ENCODE assay signal across 2 cellular contexts in the genomic region with DNA sequence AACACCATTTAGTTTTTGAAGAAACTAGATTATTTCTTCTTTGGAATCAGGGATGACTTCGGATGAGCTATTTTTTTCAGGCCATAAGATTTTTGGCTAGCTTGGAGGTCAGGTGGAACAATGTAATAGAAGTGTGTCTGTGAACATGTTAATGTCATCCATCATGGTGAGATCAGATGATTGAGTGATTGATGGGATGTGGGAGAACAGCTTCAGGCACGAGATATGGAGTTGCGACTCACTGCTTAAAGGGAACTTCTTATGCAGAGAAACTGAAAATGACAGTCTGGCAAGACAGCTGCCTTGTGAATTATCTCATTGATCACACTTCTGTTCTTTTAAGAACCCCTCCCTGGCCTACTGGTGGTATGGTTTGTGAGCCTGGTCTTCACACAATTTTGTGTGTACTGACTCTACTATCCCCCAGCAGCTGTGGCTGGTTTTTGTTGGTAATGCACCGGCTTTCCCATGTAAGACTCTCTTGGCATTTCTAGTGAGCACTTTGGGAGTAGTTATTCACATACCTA.
A peak's percentile ranks its signal among the peaks of the same experiment; 100 is the strongest.
TF ChIP-seq lines count a peak whose summit lies in the region.

No MANE protein-coding gene starts in this region.

TF ChIP-seq in GM23338, 12 proteins besides CTCF, POLR2A, EP300 and RAD21 (continued from another document):
- TF ChIP-seq JUNB (IDR thresholded peaks at IDR 0.05; ENCODE audit: unreplicated experiment) (no peak), ZNF114 (CRISPR knock-in tag; IDR thresholded peaks at IDR 0.05) (no peak), POLR2AphosphoS5 (IDR thresholded peaks at IDR 0.05; ENCODE audit: low read depth) (no peak), NANOG (IDR thresholded peaks at IDR 0.05; ENCODE audit: borderline replicate concordance) (no peak), STAT1 (IDR thresholded peaks at IDR 0.05; ENCODE audit: unreplicated experiment) (no peak)
- TF ChIP-seq, protein P1, sequence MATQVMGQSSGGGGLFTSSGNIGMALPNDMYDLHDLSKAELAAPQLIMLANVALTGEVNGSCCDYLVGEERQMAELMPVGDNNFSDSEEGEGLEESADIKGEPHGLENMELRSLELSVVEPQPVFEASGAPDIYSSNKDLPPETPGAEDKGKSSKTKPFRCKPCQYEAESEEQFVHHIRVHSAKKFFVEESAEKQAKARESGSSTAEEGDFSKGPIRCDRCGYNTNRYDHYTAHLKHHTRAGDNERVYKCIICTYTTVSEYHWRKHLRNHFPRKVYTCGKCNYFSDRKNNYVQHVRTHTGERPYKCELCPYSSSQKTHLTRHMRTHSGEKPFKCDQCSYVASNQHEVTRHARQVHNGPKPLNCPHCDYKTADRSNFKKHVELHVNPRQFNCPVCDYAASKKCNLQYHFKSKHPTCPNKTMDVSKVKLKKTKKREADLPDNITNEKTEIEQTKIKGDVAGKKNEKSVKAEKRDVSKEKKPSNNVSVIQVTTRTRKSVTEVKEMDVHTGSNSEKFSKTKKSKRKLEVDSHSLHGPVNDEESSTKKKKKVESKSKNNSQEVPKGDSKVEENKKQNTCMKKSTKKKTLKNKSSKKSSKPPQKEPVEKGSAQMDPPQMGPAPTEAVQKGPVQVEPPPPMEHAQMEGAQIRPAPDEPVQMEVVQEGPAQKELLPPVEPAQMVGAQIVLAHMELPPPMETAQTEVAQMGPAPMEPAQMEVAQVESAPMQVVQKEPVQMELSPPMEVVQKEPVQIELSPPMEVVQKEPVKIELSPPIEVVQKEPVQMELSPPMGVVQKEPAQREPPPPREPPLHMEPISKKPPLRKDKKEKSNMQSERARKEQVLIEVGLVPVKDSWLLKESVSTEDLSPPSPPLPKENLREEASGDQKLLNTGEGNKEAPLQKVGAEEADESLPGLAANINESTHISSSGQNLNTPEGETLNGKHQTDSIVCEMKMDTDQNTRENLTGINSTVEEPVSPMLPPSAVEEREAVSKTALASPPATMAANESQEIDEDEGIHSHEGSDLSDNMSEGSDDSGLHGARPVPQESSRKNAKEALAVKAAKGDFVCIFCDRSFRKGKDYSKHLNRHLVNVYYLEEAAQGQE (IDR thresholded peaks at IDR 0.05; ENCODE audit: unreplicated experiment) = no peak
- TF ChIP-seq, protein P2, sequence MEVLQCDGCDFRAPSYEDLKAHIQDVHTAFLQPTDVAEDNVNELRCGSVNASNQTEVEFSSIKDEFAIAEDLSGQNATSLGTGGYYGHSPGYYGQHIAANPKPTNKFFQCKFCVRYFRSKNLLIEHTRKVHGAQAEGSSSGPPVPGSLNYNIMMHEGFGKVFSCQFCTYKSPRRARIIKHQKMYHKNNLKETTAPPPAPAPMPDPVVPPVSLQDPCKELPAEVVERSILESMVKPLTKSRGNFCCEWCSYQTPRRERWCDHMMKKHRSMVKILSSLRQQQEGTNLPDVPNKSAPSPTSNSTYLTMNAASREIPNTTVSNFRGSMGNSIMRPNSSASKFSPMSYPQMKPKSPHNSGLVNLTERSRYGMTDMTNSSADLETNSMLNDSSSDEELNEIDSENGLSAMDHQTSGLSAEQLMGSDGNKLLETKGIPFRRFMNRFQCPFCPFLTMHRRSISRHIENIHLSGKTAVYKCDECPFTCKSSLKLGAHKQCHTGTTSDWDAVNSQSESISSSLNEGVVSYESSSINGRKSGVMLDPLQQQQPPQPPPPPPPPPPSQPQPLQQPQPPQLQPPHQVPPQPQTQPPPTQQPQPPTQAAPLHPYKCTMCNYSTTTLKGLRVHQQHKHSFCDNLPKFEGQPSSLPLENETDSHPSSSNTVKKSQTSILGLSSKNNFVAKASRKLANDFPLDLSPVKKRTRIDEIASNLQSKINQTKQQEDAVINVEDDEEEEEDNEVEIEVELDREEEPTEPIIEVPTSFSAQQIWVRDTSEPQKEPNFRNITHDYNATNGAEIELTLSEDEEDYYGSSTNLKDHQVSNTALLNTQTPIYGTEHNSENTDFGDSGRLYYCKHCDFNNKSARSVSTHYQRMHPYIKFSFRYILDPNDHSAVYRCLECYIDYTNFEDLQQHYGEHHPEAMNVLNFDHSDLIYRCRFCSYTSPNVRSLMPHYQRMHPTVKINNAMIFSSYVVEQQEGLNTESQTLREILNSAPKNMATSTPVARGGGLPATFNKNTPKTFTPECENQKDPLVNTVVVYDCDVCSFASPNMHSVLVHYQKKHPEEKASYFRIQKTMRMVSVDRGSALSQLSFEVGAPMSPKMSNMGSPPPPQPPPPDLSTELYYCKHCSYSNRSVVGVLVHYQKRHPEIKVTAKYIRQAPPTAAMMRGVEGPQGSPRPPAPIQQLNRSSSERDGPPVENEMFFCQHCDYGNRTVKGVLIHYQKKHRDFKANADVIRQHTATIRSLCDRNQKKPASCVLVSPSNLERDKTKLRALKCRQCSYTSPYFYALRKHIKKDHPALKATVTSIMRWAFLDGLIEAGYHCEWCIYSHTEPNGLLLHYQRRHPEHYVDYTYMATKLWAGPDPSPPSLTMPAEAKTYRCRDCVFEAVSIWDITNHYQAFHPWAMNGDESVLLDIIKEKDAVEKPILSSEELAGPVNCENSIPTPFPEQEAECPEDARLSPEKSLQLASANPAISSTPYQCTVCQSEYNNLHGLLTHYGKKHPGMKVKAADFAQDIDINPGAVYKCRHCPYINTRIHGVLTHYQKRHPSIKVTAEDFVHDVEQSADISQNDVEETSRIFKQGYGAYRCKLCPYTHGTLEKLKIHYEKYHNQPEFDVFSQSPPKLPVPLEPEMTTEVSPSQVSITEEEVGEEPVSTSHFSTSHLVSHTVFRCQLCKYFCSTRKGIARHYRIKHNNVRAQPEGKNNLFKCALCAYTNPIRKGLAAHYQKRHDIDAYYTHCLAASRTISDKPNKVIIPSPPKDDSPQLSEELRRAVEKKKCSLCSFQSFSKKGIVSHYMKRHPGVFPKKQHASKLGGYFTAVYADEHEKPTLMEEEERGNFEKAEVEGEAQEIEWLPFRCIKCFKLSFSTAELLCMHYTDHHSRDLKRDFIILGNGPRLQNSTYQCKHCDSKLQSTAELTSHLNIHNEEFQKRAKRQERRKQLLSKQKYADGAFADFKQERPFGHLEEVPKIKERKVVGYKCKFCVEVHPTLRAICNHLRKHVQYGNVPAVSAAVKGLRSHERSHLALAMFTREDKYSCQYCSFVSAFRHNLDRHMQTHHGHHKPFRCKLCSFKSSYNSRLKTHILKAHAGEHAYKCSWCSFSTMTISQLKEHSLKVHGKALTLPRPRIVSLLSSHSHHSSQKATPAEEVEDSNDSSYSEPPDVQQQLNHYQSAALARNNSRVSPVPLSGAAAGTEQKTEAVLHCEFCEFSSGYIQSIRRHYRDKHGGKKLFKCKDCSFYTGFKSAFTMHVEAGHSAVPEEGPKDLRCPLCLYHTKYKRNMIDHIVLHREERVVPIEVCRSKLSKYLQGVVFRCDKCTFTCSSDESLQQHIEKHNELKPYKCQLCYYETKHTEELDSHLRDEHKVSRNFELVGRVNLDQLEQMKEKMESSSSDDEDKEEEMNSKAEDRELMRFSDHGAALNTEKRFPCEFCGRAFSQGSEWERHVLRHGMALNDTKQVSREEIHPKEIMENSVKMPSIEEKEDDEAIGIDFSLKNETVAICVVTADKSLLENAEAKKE (CRISPR knock-in tag; IDR thresholded peaks at IDR 0.05) = no peak

TF ChIP-seq in K562, 482 proteins besides CTCF, POLR2A, EP300 and RAD21 (continued from another document):
- TF ChIP-seq, protein P3, sequence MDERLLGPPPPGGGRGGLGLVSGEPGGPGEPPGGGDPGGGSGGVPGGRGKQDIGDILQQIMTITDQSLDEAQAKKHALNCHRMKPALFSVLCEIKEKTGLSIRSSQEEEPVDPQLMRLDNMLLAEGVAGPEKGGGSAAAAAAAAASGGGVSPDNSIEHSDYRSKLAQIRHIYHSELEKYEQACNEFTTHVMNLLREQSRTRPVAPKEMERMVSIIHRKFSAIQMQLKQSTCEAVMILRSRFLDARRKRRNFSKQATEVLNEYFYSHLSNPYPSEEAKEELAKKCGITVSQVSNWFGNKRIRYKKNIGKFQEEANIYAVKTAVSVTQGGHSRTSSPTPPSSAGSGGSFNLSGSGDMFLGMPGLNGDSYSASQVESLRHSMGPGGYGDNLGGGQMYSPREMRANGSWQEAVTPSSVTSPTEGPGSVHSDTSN (CRISPR knock-in tag; IDR thresholded peaks at IDR 0.05; ENCODE audit: low read depth) = no peak
- TF ChIP-seq, protein P3 (tag; conservative IDR thresholded peaks at IDR 0.05; ENCODE audit: low read depth) = peak; percentile 66
- TF ChIP-seq MEIS2 (IDR thresholded peaks at IDR 0.05; ENCODE audit: partially characterized antibody) (peak; percentile 76), FIP1L1 (IDR thresholded peaks at IDR 0.05; ENCODE audit: low read depth, low read length, poor library complexity, severe bottlenecking) (no peak), DIDO1 (tag; IDR thresholded peaks at IDR 0.05; ENCODE audit: low read depth) (no peak), NCOR1 (IDR thresholded peaks at IDR 0.05) (no peak), PKNOX1 (IDR thresholded peaks at IDR 0.05) (peak; percentile 28; the same call in 1 of the 2 replicates), SRF (CRISPR knock-in tag; IDR thresholded peaks at IDR 0.05) (no peak)
